Comparison of ENCODE assay signal across 1 cellular context in the genomic region with DNA sequence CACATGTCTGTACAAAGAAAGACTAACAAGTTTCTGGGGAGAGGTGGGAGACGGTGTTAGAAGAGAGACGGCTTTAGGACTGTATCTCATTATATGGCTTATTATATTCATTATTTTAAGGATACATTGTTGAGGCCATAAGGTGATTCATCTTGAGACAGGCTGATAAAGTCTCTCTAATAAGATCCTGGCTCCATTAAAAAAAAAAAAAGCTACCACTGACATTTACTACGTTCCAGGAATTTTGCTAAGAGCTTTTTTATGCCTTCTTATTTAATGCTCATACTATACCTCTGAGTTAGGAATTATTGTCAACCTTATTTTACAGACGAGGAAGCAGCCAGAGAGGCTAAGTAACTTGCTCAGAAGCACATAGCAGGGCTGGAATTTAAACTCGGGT.
TF ChIP-seq lines count a peak whose summit lies in the region.

No MANE protein-coding gene starts in this region.

TF ChIP-seq in WTC11, 78 proteins besides CTCF, POLR2A, EP300 and RAD21 (continued from another document):
- TF ChIP-seq, protein P1, sequence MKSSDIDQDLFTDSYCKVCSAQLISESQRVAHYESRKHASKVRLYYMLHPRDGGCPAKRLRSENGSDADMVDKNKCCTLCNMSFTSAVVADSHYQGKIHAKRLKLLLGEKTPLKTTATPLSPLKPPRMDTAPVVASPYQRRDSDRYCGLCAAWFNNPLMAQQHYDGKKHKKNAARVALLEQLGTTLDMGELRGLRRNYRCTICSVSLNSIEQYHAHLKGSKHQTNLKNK (CRISPR knock-in tag; IDR thresholded peaks at IDR 0.05): no peak
- TF ChIP-seq TEAD1 (CRISPR knock-in tag; IDR thresholded peaks at IDR 0.05) (no peak), GRHL2 (CRISPR knock-in tag; IDR thresholded peaks at IDR 0.05; ENCODE audit: insufficient replicate concordance, severe bottlenecking) (no peak), ATF6 (CRISPR knock-in tag; IDR thresholded peaks at IDR 0.05) (no peak), ZNF532 (CRISPR knock-in tag; IDR thresholded peaks at IDR 0.05; ENCODE audit: borderline replicate concordance) (no peak)
